Comparison of ENCODE assay signal across 27 cellular contexts in the genomic region with DNA sequence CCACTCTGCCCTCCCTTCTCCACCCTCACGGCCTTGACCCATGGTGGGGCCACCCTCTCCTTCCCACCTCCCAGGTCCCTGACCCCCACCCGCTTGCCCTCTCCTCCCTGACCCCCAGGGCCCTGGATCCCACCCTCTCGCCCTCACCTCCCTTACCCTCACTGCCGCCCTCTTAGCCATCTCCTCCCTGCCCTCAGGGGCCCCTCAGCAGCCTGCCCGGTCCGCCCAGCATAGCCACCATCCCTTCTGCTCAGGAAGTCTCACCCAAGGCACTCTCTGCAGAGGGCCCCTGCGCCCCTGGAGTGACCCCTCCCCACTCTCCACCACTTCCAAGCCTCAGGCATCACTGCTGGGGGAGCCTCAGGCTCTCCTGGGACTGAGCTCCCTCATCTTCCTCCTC.
A peak's percentile ranks its signal among the peaks of the same experiment; 100 is the strongest.
DNase-seq lines count a peak whose midpoint lies in the region; ATAC-seq and TF ChIP-seq lines count a peak whose summit lies in the region.
"Had no signal": no experiment of that assay in that cellular context is flagged by ENCODE, and none has a peak within 500 bp of the region (broad histone marks: within the 10 kb centered on the region; RNA-seq: fewer than 3 reads in every experiment).

No MANE protein-coding gene starts in this region.

- no peak overlapping the region for H3K4me3 ChIP-seq in endodermal cell (ENCODE audit: low read length)
- H3K4me3 ChIP-seq in trophoblast cell (ENCODE audit: low read depth, low read length) = peak overlapping the region; percentile 8
- no peak overlapping the region for H3K4me3 ChIP-seq in esophagus muscularis mucosa
- H3K4me3 ChIP-seq in GM23338 = no peak overlapping the region
- H3K4me3 ChIP-seq: A549, coronary artery, K562, Peyer's patch, stomach had no signal

- no peaks in the 10 kb centered on the region for H3K9me3 ChIP-seq in endodermal cell (ENCODE audit: control insufficient read depth, low read length)
- peaks cover 5% of the 10 kb centered on the region for H3K9me3 ChIP-seq in trophoblast cell (ENCODE audit: insufficient read depth, low read depth, low read length)
- peaks cover 0 to under 1% (median 0%) of the 10 kb centered on the region in 4 donors for H3K9me3 ChIP-seq in esophagus muscularis mucosa
- H3K9me3 ChIP-seq: A549, Peyer's patch, stomach had no signal

- H3K4ac ChIP-seq in trophoblast cell (ENCODE audit: low read depth, low read length) = no peak overlapping the region

- H3F3A ChIP-seq in GM23338 (replicated peaks; ENCODE audit: low read depth) = no peaks in the 10 kb centered on the region

- H3K79me2 ChIP-seq in trophoblast cell (ENCODE audit: control insufficient read depth, insufficient read depth, low read length, poor library complexity) = no peaks in the 10 kb centered on the region
- no peaks in the 10 kb centered on the region for H3K79me2 ChIP-seq in GM23338 (replicated peaks; ENCODE audit: insufficient read depth)

- H3K27me3 Mint-ChIP-seq in endodermal cell (ENCODE audit: insufficient read depth) (peaks cover 4% of the 10 kb centered on the region), GM23338 (ENCODE audit: insufficient read depth, low read depth, poor library complexity) (peaks cover 4% of the 10 kb centered on the region)
- H3K27me3 Mint-ChIP-seq in activated T-helper 17 cell treated with anti-CD3 and anti-CD28 coated beads, Interleukin-2, amount 50 U/mL, for 72 hours = peaks cover 11% of the 10 kb centered on the region

- no peak overlapping the region for H2AK5ac ChIP-seq in trophoblast cell (ENCODE audit: low read length)

- no peak for TF ChIP-seq EP300 in esophagus muscularis mucosa (IDR thresholded peaks at IDR 0.05)

- H3K36me3 Mint-ChIP-seq in endodermal cell (ENCODE audit: low read depth) (no peaks in the 10 kb centered on the region), GM23338 (ENCODE audit: low read depth) (no peaks in the 10 kb centered on the region)
- no peaks in the 10 kb centered on the region for H3K36me3 Mint-ChIP-seq in activated T-helper 17 cell treated with anti-CD3 and anti-CD28 coated beads, Interleukin-2, amount 50 U/mL, for 72 hours (ENCODE audit: low read depth)
- H3K36me3 Mint-ChIP-seq: activated naive CD8-positive, alpha-beta T cell; CD4-positive, alpha-beta memory T cell; naive thymus-derived CD4-positive, alpha-beta T cell had no signal

- WGBS in endodermal cell (ENCODE audit: insufficient coverage in 1 of 2, insufficient read length in 1 of 2), 2 experiments = 89 to 94% methylated on average over 4 to 7 of the region's 7 CpGs
- no CpG with 5 or more reads among the region's 7 CpGs for WGBS in trophoblast cell (ENCODE audit: extremely low coverage, insufficient coverage, insufficient read length)
- 79% methylated on average over 7 of the region's 7 CpGs for WGBS in esophagus muscularis mucosa

- no peak overlapping the region for H3K14ac ChIP-seq in trophoblast cell (ENCODE audit: low read length)

- intact Hi-C loops in esophagus muscularis mucosa (cut with DNase I) = no loop called here

- H4K20me1 ChIP-seq in GM23338 (replicated peaks; ENCODE audit: insufficient read depth) = no peaks in the 10 kb centered on the region

- H3K9me3 Mint-ChIP-seq in endodermal cell (no peaks in the 10 kb centered on the region), GM23338 (no peaks in the 10 kb centered on the region)
- no peaks in the 10 kb centered on the region for H3K9me3 Mint-ChIP-seq in activated T-helper 17 cell treated with anti-CD3 and anti-CD28 coated beads, Interleukin-2, amount 50 U/mL, for 72 hours
- H3K9me3 Mint-ChIP-seq: CD4-positive, alpha-beta memory T cell; naive thymus-derived CD4-positive, alpha-beta T cell had no signal

- H2BK5ac ChIP-seq in trophoblast cell (ENCODE audit: low read depth, low read length, poor library complexity) = no peak overlapping the region

- no peak overlapping the region for H4K8ac ChIP-seq in trophoblast cell (ENCODE audit: low read depth, low read length)

- H3K27ac ChIP-seq in endodermal cell (ENCODE audit: low read depth, low read length) (no peak overlapping the region), trophoblast cell (ENCODE audit: low read depth, low read length) (no peak overlapping the region), esophagus muscularis mucosa (replicated peaks in 1 of 4) (no peak overlapping the region), GM23338 (ENCODE audit: low read depth) (no peak overlapping the region)
- H3K27ac ChIP-seq: A549, coronary artery, Peyer's patch, stomach, VCaP had no signal

- no peaks in the 10 kb centered on the region for H3K79me1 ChIP-seq in trophoblast cell (ENCODE audit: low read length)

- H3K36me3 ChIP-seq in endodermal cell (ENCODE audit: control insufficient read depth, insufficient read depth, low read length) = no peaks in the 10 kb centered on the region
- H3K36me3 ChIP-seq in trophoblast cell (ENCODE audit: control insufficient read depth in 1 of 2, insufficient read depth in 2 of 2, low read length in 2 of 2) = no peaks in the 10 kb centered on the region
- H3K36me3 ChIP-seq in esophagus muscularis mucosa = no peaks in the 10 kb centered on the region
- H3K36me3 ChIP-seq in GM23338 (ENCODE audit: insufficient read depth) = no peaks in the 10 kb centered on the region
- H3K36me3 ChIP-seq: Peyer's patch, stomach had no signal

- TF ChIP-seq CTCF in endodermal cell (conservative IDR thresholded peaks at IDR 0.05) (no peak), esophagus muscularis mucosa (IDR thresholded peaks at IDR 0.05) (no peak), GM23338 (conservative IDR thresholded peaks at IDR 0.05; ENCODE audit: low read depth in 2 of 2) (no peak)

- H3K27me3 ChIP-seq in endodermal cell (ENCODE audit: control insufficient read depth, insufficient read depth, low read length, poor library complexity, severe bottlenecking) (no peaks in the 10 kb centered on the region), trophoblast cell (ENCODE audit: insufficient read depth, low read length) (no peaks in the 10 kb centered on the region), esophagus muscularis mucosa (peaks cover 0 to 48% (median 2%) of the 10 kb centered on the region in 4 donors), GM23338 (ENCODE audit: insufficient read depth) (no peaks in the 10 kb centered on the region)
- H3K27me3 ChIP-seq: Peyer's patch had no signal

- H3K9me2 ChIP-seq in GM23338 (ENCODE audit: insufficient read depth) = no peaks in the 10 kb centered on the region

- no peak overlapping the region for H3K18ac ChIP-seq in trophoblast cell (ENCODE audit: low read length)

- H2AFZ ChIP-seq in trophoblast cell (ENCODE audit: insufficient read depth, low read length, poor library complexity) = no peak overlapping the region
- no peak overlapping the region for H2AFZ ChIP-seq in GM23338

- H4K12ac ChIP-seq in trophoblast cell (ENCODE audit: low read depth, low read length) = no peak overlapping the region

- no peak overlapping the region for H3K4me2 ChIP-seq in trophoblast cell (ENCODE audit: low read length)
- no peak overlapping the region for H3K4me2 ChIP-seq in GM23338
- H3K4me2 ChIP-seq: A549 had no signal

- H4K91ac ChIP-seq in trophoblast cell (ENCODE audit: low read depth, low read length) = no peak overlapping the region

- peak; percentile 38 for DNase-seq in activated CD8-positive, alpha-beta memory T cell treated with anti-CD3 and anti-CD28 coated beads for 24 hours
- no peak for DNase-seq in activated CD8-positive, alpha-beta memory T cell treated with anti-CD3 and anti-CD28 coated beads, Interleukin-2, amount 50 U/mL, for 4 hours
- DNase-seq in D341Med (ENCODE audit: low spot score) = peak; percentile 2
- peak; percentile 18 for DNase-seq in endodermal cell
- DNase-seq in trophoblast cell = no peak
- DNase-seq in esophagus muscularis mucosa (ENCODE audit: extremely low spot score) = no peak
- no peak for DNase-seq in GM23338 (ENCODE audit: low spot score)
- DNase-seq: CD4-positive, alpha-beta memory T cell; effector memory CD4-positive, alpha-beta T cell; foreskin fibroblast; left ventricle myocardium superior; midbrain; naive thymus-derived CD4-positive, alpha-beta T cell; NCI-H1092; NCI-H1694 treated with DMSO at 0.1 percent for 48 hours; NCI-H82; occipital lobe; small intestine; T1000 had no signal

- H3K4me1 Mint-ChIP-seq in endodermal cell (no peaks in the 10 kb centered on the region), GM23338 (peaks cover under 1% of the 10 kb centered on the region; the same call in 1 of the 3 replicates)
- H3K4me1 Mint-ChIP-seq in activated T-helper 17 cell treated with anti-CD3 and anti-CD28 coated beads, Interleukin-2, amount 50 U/mL, for 72 hours = no peaks in the 10 kb centered on the region
- H3K4me1 Mint-ChIP-seq: CD4-positive, alpha-beta memory T cell had no signal

- no peak overlapping the region for H3K9ac ChIP-seq in endodermal cell (ENCODE audit: extremely low read depth, low read length, poor library complexity, severe bottlenecking)
- H3K9ac ChIP-seq in trophoblast cell (ENCODE audit: low read length) = no peak overlapping the region

- no peak for TF ChIP-seq POLR2A in esophagus muscularis mucosa (IDR thresholded peaks at IDR 0.05; ENCODE audit: low read depth)

- no peak overlapping the region for H3K23ac ChIP-seq in trophoblast cell (ENCODE audit: low read length)

- H3K27ac Mint-ChIP-seq in endodermal cell (no peak overlapping the region), GM23338 (no peak overlapping the region)
- no peak overlapping the region for H3K27ac Mint-ChIP-seq in activated T-helper 17 cell treated with anti-CD3 and anti-CD28 coated beads, Interleukin-2, amount 50 U/mL, for 72 hours
- H3K27ac Mint-ChIP-seq: activated naive CD8-positive, alpha-beta T cell; CD4-positive, alpha-beta memory T cell; naive thymus-derived CD4-positive, alpha-beta T cell had no signal

- H2BK120ac ChIP-seq in trophoblast cell (ENCODE audit: insufficient read depth, low read length, poor library complexity) = no peak overlapping the region

- H3K4me1 ChIP-seq in endodermal cell (ENCODE audit: control insufficient read depth, insufficient read depth, low read length) = no peaks in the 10 kb centered on the region
- no peaks in the 10 kb centered on the region for H3K4me1 ChIP-seq in trophoblast cell (ENCODE audit: control insufficient read depth in 1 of 2, insufficient read depth in 2 of 2, low read length in 2 of 2)
- no peaks in the 10 kb centered on the region for H3K4me1 ChIP-seq in esophagus muscularis mucosa
- H3K4me1 ChIP-seq in GM23338 (ENCODE audit: insufficient read depth) = no peaks in the 10 kb centered on the region
- H3K4me1 ChIP-seq: A549, Peyer's patch, stomach had no signal

- no peak for ATAC-seq in activated T-helper 17 cell treated with anti-CD3 and anti-CD28 coated beads, Interleukin-2, amount 50 U/mL, for 72 hours (replicated peaks)
- ATAC-seq in GM23338 = no peak
- ATAC-seq: A549; K562; left ventricle myocardium superior; naive thymus-derived CD4-positive, alpha-beta T cell had no signal

- no peak overlapping the region for H2BK12ac ChIP-seq in trophoblast cell (ENCODE audit: low read length)

- H3K4me3 Mint-ChIP-seq in endodermal cell = no peak overlapping the region
- H3K4me3 Mint-ChIP-seq in activated T-helper 17 cell treated with anti-CD3 and anti-CD28 coated beads, Interleukin-2, amount 50 U/mL, for 72 hours = no peak overlapping the region
- no peak overlapping the region for H3K4me3 Mint-ChIP-seq in GM23338
- H3K4me3 Mint-ChIP-seq: activated naive CD8-positive, alpha-beta T cell; CD4-positive, alpha-beta memory T cell; naive thymus-derived CD4-positive, alpha-beta T cell had no signal

TF ChIP-seq in GM23338, 12 proteins besides CTCF, POLR2A, EP300 and RAD21 (continues in another document):
- no peak for TF ChIP-seq EZH2phosphoT487 (IDR thresholded peaks at IDR 0.05; ENCODE audit: unreplicated experiment)

Comparison
In these comparisons a context has a peak if more than half of its experiments do, and no peak if none do; other contexts are left out.
1. DNase-seq: peak in activated CD8-positive, alpha-beta memory T cell treated with anti-CD3 and anti-CD28 coated beads for 24 hours (single experiment), D341Med (single experiment) and endodermal cell (single experiment); none in activated CD8-positive, alpha-beta memory T cell treated with anti-CD3 and anti-CD28 coated beads, Interleukin-2, amount 50 U/mL, for 4 hours (single experiment), trophoblast cell (0 of 2), esophagus muscularis mucosa (single experiment) and GM23338 (single experiment).